In genomic region chrX:153460826-153461225, GRCh38 we compare ENCODE assay signal across 9 cellular contexts. TPM values are rescaled to one million over a fixed set of nuclear protein-coding genes. Genes with fewer than 3 reads are reported as not detected.
DNase-seq lines count a peak whose midpoint lies in the region; ATAC-seq, FAIRE-seq and TF ChIP-seq lines count a peak whose summit lies in the region.
"Had no signal": no experiment of that assay in that cellular context is flagged by ENCODE, and none has a peak within 500 bp of the region (broad histone marks: within the 10 kb centered on the region; RNA-seq: fewer than 3 reads in every experiment).

No MANE protein-coding gene starts in this region.

- peak; percentile 74 for ATAC-seq in CD8-positive, alpha-beta T cell
- no peak for ATAC-seq in GM21390 (IDR thresholded peaks at IDR 0.05; ENCODE audit: unreplicated experiment)
- no peak for ATAC-seq in GM21737 (IDR thresholded peaks at IDR 0.05; ENCODE audit: unreplicated experiment)

- H3K4me1 ChIP-seq in CD8-positive, alpha-beta T cell (ENCODE audit: insufficient read depth, low read length), result no peaks in the 10 kb centered on the region
- H3K4me1 ChIP-seq in SJCRH30, result peaks cover 3% of the 10 kb centered on the region; the same call in 1 of the 2 replicates

- no peak overlapping the region for H3K4me3 ChIP-seq in CD8-positive, alpha-beta T cell (ENCODE audit: low read depth, low read length)
- H3K4me3 ChIP-seq in SJCRH30 (no peak overlapping the region), astrocyte of the cerebellum (ENCODE audit: low read depth, low read length) (no peak overlapping the region), kidney epithelial cell (ENCODE audit: low read depth, low read length) (no peak overlapping the region)

- in situ Hi-C loops in astrocyte of the cerebellum (cut with HindIII; ENCODE audit: low sequenced_read_pairs), result no loop called here

- CTCF ChIA-PET in CD8-positive, alpha-beta T cell (lab: Charles Lee), result interaction anchor here (1.0 to 4.9 kb wide), 7 partner anchors 9 to 500 kb away, joined by 3 to 29 read pairs (median 4); no protein-coding TSS in a partner anchor

- no peak for FAIRE-seq in H54 (lab: Jason Lieb, UNC)

- TF ChIP-seq CTCF in CD8-positive, alpha-beta T cell (IDR thresholded peaks at IDR 0.05), result peak; percentile 25
- TF ChIP-seq CTCF in astrocyte of the cerebellum (IDR thresholded peaks at IDR 0.05; ENCODE audit: low read depth, low read length, missing control alignments) (peak; percentile 71), kidney epithelial cell (IDR thresholded peaks at IDR 0.05; ENCODE audit: insufficient read depth, low read length, poor library complexity, severe bottlenecking) (peak; percentile 62)

- DNase-seq in CD8-positive, alpha-beta T cell, result peak in 6 of 7 experiments; percentile 25 to 66 (median 52)
- DNase-seq in H54 (ENCODE audit: insufficient read length, low spot score) (peak; percentile 48), SJCRH30 (peak; percentile 19 to 40), astrocyte of the cerebellum (ENCODE audit: low read depth) (no peak), kidney epithelial cell (ENCODE audit: low read depth) (no peak)
- DNase-seq in stimulated activated CD4-positive, alpha-beta T cell treated with anti-CD3 and anti-CD28 coated beads, TNF-alpha, amount 100 ng/mL, for 48 hours (ENCODE audit: low read depth in 3 of 3), result peak in 2 of 3 donors; percentile 10 to 27

- no peaks in the 10 kb centered on the region for H3K27me3 Mint-ChIP-seq in CD8-positive, alpha-beta T cell (ENCODE audit: low read depth)

- H3K4me1 Mint-ChIP-seq in CD8-positive, alpha-beta T cell (ENCODE audit: low read depth), result peaks cover 1% of the 10 kb centered on the region

- H3K9me3 Mint-ChIP-seq in CD8-positive, alpha-beta T cell, result no peaks in the 10 kb centered on the region

- no peak overlapping the region for H3K27ac ChIP-seq in CD8-positive, alpha-beta T cell (ENCODE audit: low read depth, low read length)
- no peak overlapping the region for H3K27ac ChIP-seq in SJCRH30

- H3K27ac Mint-ChIP-seq in CD8-positive, alpha-beta T cell, result no peak overlapping the region

- intact Hi-C loops in CD8-positive, alpha-beta T cell (cut with DNase I, micrococcal nuclease), result loop anchor here in 1 of 2 experiments (1.0 to 10.0 kb wide), 2 partner anchors 46 to 56 kb away; partner anchors contain the start of gene PNMA6E

- H3K36me3 ChIP-seq in CD8-positive, alpha-beta T cell (ENCODE audit: insufficient read depth, low read length), result no peaks in the 10 kb centered on the region
- H3K36me3 ChIP-seq in SJCRH30 (no peaks in the 10 kb centered on the region), kidney epithelial cell (ENCODE audit: control insufficient read depth, insufficient read depth, low read length) (no peaks in the 10 kb centered on the region)

- H3K4me3 Mint-ChIP-seq in CD8-positive, alpha-beta T cell, result no peak overlapping the region

- POLR2A ChIA-PET in CD8-positive, alpha-beta T cell (lab: Charles Lee), result no interaction called here

- H3K9me3 ChIP-seq in CD8-positive, alpha-beta T cell (ENCODE audit: low read length), result no peaks in the 10 kb centered on the region
- H3K9me3 ChIP-seq in SJCRH30 (replicated peaks), result no peaks in the 10 kb centered on the region

- TF ChIP-seq POLR2A in H54 (IDR thresholded peaks at IDR 0.05; ENCODE audit: low read depth, low read length), result no peak

- no peaks in the 10 kb centered on the region for H3K27me3 ChIP-seq in CD8-positive, alpha-beta T cell (ENCODE audit: insufficient read depth, low read length)
- H3K27me3 ChIP-seq in SJCRH30 (no peaks in the 10 kb centered on the region), kidney epithelial cell (ENCODE audit: control insufficient read depth, insufficient read depth, low read length) (no peaks in the 10 kb centered on the region)

- H3K36me3 Mint-ChIP-seq in CD8-positive, alpha-beta T cell, result peaks cover 44% of the 10 kb centered on the region

RNA-seq across cellular contexts. Expression of gene HAUS7, which starts 9.6 kb away (rescaled TPM):
- total RNA-seq in CD8-positive, alpha-beta T cell, result 10 to 100 TPM; 20.5 to 20.6 TPM
- 29.6 and 29.8 TPM in 2 replicates for total RNA-seq in SJCRH30 (2014; rRNA removed; shearing (Covaris generic))
- total RNA-seq in kidney epithelial cell, result 19.9 and 25.8 TPM in 2 replicates

RNA-seq across cellular contexts. Expression of gene TREX2, which starts 15.0 kb away (rescaled TPM):
- total RNA-seq in CD8-positive, alpha-beta T cell, result 1 to 10 TPM; 1.4 to 1.7 TPM
- total RNA-seq in SJCRH30 (2014; rRNA removed; shearing (Covaris generic)), result 0.10 and 0.67 TPM in 2 replicates
- total RNA-seq in kidney epithelial cell, result 1.1 TPM in 1 of 2 replicates, not detected in the other

RNA-seq across cellular contexts. Expression of gene BGN, which starts 34.0 kb away (rescaled TPM):
- not detected for total RNA-seq in CD8-positive, alpha-beta T cell
- 0.15 and 0.16 TPM in 2 replicates for total RNA-seq in SJCRH30 (2014; rRNA removed; shearing (Covaris generic))
- 6.2 and 10.3 TPM in 2 replicates for total RNA-seq in kidney epithelial cell
- total RNA-seq: mononuclear cell had no signal

RNA-seq across cellular contexts. Expression of gene ZFP92, which starts 49.6 kb away (rescaled TPM):
- under 1 TPM; 0.19 to 0.24 TPM for total RNA-seq in CD8-positive, alpha-beta T cell
- not detected in 2 replicates for total RNA-seq in SJCRH30 (2014; rRNA removed; shearing (Covaris generic))
- total RNA-seq in kidney epithelial cell, result 1.8 and 1.9 TPM in 2 replicates

RNA-seq across cellular contexts. Expression of gene ATP2B3, which starts 56.6 kb away (rescaled TPM):
- total RNA-seq in CD8-positive, alpha-beta T cell, result not detected
- total RNA-seq in SJCRH30 (2014; rRNA removed; shearing (Covaris generic)), result 0.05 and 0.06 TPM in 2 replicates
- not detected in 2 replicates for total RNA-seq in kidney epithelial cell
- total RNA-seq: mononuclear cell had no signal

Comparison
In these comparisons a context has a peak if more than half of its experiments do, and no peak if none do; other contexts are left out.
1. DNase-seq: peak in CD8-positive, alpha-beta T cell (6 of 7), H54 (single experiment), SJCRH30 (2 of 2) and stimulated activated CD4-positive, alpha-beta T cell treated with anti-CD3 and anti-CD28 coated beads, TNF-alpha, amount 100 ng/mL, for 48 hours (2 of 3); none in astrocyte of the cerebellum (single experiment) and kidney epithelial cell (single experiment).
2. Peak in every context shown above with its lines, with median percentiles within 50 percentile points of each other: CTCF ChIP-seq.